ENCODE assay signal across 13 cellular contexts in genomic region chr13:40452741-40453665, GRCh38.
DNase-seq lines count a peak whose midpoint lies in the region; ATAC-seq and TF ChIP-seq lines count a peak whose summit lies in the region.
"Had no signal": no experiment of that assay in that cellular context is flagged by ENCODE, and none has a peak within 500 bp of the region (broad histone marks: within the 10 kb centered on the region; RNA-seq: fewer than 3 reads in every experiment).

No MANE protein-coding gene starts in this region.

- H3K27me3 ChIP-seq in thyroid gland, result no peaks in the 10 kb centered on the region
- H3K27me3 ChIP-seq: cardiac muscle cell had no signal

- H3K4me1 Mint-ChIP-seq in activated CD4-positive, alpha-beta T cell treated with anti-CD3 and anti-CD28 coated beads, Interleukin-2, amount 10 ng/mL, durations not matched to agents 7 days and 5 days, result peaks cover 12% of the 10 kb centered on the region
- H3K4me1 Mint-ChIP-seq in activated B cell treated with CpG ODN at 0.5 μM for 24 hours, result peaks cover 45% of the 10 kb centered on the region
- H3K4me1 Mint-ChIP-seq in activated CD4-positive, alpha-beta memory T cell treated with anti-CD3 and anti-CD28 coated beads, Interleukin-2, amount 10 ng/mL, durations not matched to agents 7 days and 5 days, result peaks cover 7% of the 10 kb centered on the region

- no peaks in the 10 kb centered on the region for H3K36me3 ChIP-seq in thyroid gland
- H3K36me3 ChIP-seq: cardiac muscle cell had no signal

- WGBS in thyroid gland, 2 donors, result 55 to 58% methylated on average over 5 of the region's 5 CpGs

- H3K36me3 Mint-ChIP-seq in activated CD4-positive, alpha-beta T cell treated with anti-CD3 and anti-CD28 coated beads, Interleukin-2, amount 10 ng/mL, durations not matched to agents 7 days and 5 days (ENCODE audit: low read depth), result peaks cover 4% of the 10 kb centered on the region
- H3K36me3 Mint-ChIP-seq in activated B cell treated with CpG ODN at 0.5 μM for 24 hours (ENCODE audit: low read depth), result no peaks in the 10 kb centered on the region
- peaks cover 3% of the 10 kb centered on the region for H3K36me3 Mint-ChIP-seq in activated CD4-positive, alpha-beta memory T cell treated with anti-CD3 and anti-CD28 coated beads, Interleukin-2, amount 10 ng/mL, durations not matched to agents 7 days and 5 days (ENCODE audit: low read depth)

- H3K27ac Mint-ChIP-seq in activated CD4-positive, alpha-beta T cell treated with anti-CD3 and anti-CD28 coated beads, Interleukin-2, amount 10 ng/mL, durations not matched to agents 7 days and 5 days, result no peak overlapping the region
- peak overlapping the region; percentile 31 for H3K27ac Mint-ChIP-seq in activated B cell treated with CpG ODN at 0.5 μM for 24 hours
- H3K27ac Mint-ChIP-seq in activated CD4-positive, alpha-beta memory T cell treated with anti-CD3 and anti-CD28 coated beads, Interleukin-2, amount 10 ng/mL, durations not matched to agents 7 days and 5 days, result no peak overlapping the region

- peak; percentile 17 for DNase-seq in activated CD4-positive, alpha-beta T cell treated with anti-CD3 and anti-CD28 coated beads for 48 hours
- no peak for DNase-seq in activated CD4-positive, alpha-beta T cell treated with anti-CD3 and anti-CD28 coated beads, Interleukin-2, amount 10 ng/mL, durations not matched to agents 7 days and 5 days
- no peak for DNase-seq in activated B cell treated with CpG ODN at 0.5 μM for 24 hours
- DNase-seq in foreskin melanocyte, result peak; percentile 39
- DNase-seq in thyroid gland, result peak in 1 of 2 donors; percentile 22
- no peak for DNase-seq in activated CD4-positive, alpha-beta memory T cell treated with anti-CD3 and anti-CD28 coated beads, Interleukin-2, amount 10 ng/mL, durations not matched to agents 7 days and 5 days
- DNase-seq: activated T-cell treated with anti-CD3 and anti-CD28 coated beads, Interleukin-2, amount 50 U/mL, for 1 hour; GDM1; left cardiac atrium; NCI-H2029 treated with DMSO at 0.1 percent for 48 hours had no signal

- POLR2A ChIA-PET in activated CD4-positive, alpha-beta T cell treated with anti-CD3 and anti-CD28 coated beads, Interleukin-2, amount 10 ng/mL, durations not matched to agents 7 days and 5 days (lab: Charles Lee), result no interaction called here
- POLR2A ChIA-PET in activated B cell treated with CpG ODN at 0.5 μM for 24 hours (lab: Charles Lee), result interaction anchor here (0.6 to 1.3 kb wide), 2 partner anchors 210 to 214 kb away, joined by 4 to 6 read pairs; no protein-coding TSS in a partner anchor
- POLR2A ChIA-PET in activated CD4-positive, alpha-beta memory T cell treated with anti-CD3 and anti-CD28 coated beads, Interleukin-2, amount 10 ng/mL, durations not matched to agents 7 days and 5 days (lab: Charles Lee), result no interaction called here

- intact Hi-C loops in activated B cell treated with CpG ODN at 0.5 μM for 24 hours (cut with micrococcal nuclease), result no loop called here
- intact Hi-C loops in thyroid gland (cut with DNase I), result no loop called here

- H3K4me3 ChIP-seq in thyroid gland (replicated peaks in 1 of 3), result no peak overlapping the region
- H3K4me3 ChIP-seq: cardiac muscle cell had no signal

- no peak for TF ChIP-seq POLR2A in thyroid gland (IDR thresholded peaks at IDR 0.05)

- peak; percentile 21 for ATAC-seq in activated B cell treated with CpG ODN at 0.5 μM for 24 hours (ENCODE audit: low read depth)
- no peak for ATAC-seq in GM19463 (IDR thresholded peaks at IDR 0.05; ENCODE audit: unreplicated experiment)
- ATAC-seq in GM19395 (IDR thresholded peaks at IDR 0.05; ENCODE audit: unreplicated experiment), result no peak

- TF ChIP-seq CTCF in activated B cell treated with CpG ODN at 0.5 μM for 24 hours (IDR thresholded peaks at IDR 0.05), result no peak
- no peak for TF ChIP-seq CTCF in thyroid gland (IDR thresholded peaks at IDR 0.05)

- CTCF ChIA-PET in activated CD4-positive, alpha-beta T cell treated with anti-CD3 and anti-CD28 coated beads, Interleukin-2, amount 10 ng/mL, durations not matched to agents 7 days and 5 days (lab: Charles Lee), result interaction anchor here (0.5 to 1.4 kb wide), 5 partner anchors 10 to 167 kb away, joined by 3 to 6 read pairs (median 4); no protein-coding TSS in a partner anchor
- CTCF ChIA-PET in activated B cell treated with CpG ODN at 0.5 μM for 24 hours (lab: Charles Lee), result no interaction called here
- CTCF ChIA-PET in activated CD4-positive, alpha-beta memory T cell treated with anti-CD3 and anti-CD28 coated beads, Interleukin-2, amount 10 ng/mL, durations not matched to agents 7 days and 5 days (lab: Charles Lee), result no interaction called here

- H3K9me3 ChIP-seq in thyroid gland, result no peaks in the 10 kb centered on the region

- peak overlapping the region; percentile 6 to 64 (median 27) for H3K27ac ChIP-seq in thyroid gland
- H3K27ac ChIP-seq: cardiac muscle cell had no signal

- no peaks in the 10 kb centered on the region for H3K27me3 Mint-ChIP-seq in activated CD4-positive, alpha-beta T cell treated with anti-CD3 and anti-CD28 coated beads, Interleukin-2, amount 10 ng/mL, durations not matched to agents 7 days and 5 days
- no peaks in the 10 kb centered on the region for H3K27me3 Mint-ChIP-seq in activated B cell treated with CpG ODN at 0.5 μM for 24 hours
- no peaks in the 10 kb centered on the region for H3K27me3 Mint-ChIP-seq in activated CD4-positive, alpha-beta memory T cell treated with anti-CD3 and anti-CD28 coated beads, Interleukin-2, amount 10 ng/mL, durations not matched to agents 7 days and 5 days

- peaks cover 19% of the 10 kb centered on the region for H3K9me3 Mint-ChIP-seq in activated CD4-positive, alpha-beta T cell treated with anti-CD3 and anti-CD28 coated beads, Interleukin-2, amount 10 ng/mL, durations not matched to agents 7 days and 5 days
- peaks cover 8% of the 10 kb centered on the region for H3K9me3 Mint-ChIP-seq in activated B cell treated with CpG ODN at 0.5 μM for 24 hours
- H3K9me3 Mint-ChIP-seq in activated CD4-positive, alpha-beta memory T cell treated with anti-CD3 and anti-CD28 coated beads, Interleukin-2, amount 10 ng/mL, durations not matched to agents 7 days and 5 days, result peaks cover 8% of the 10 kb centered on the region

- H3K4me1 ChIP-seq in thyroid gland, result peaks cover 18 to 21% of the 10 kb centered on the region in 2 donors

- H3K4me3 Mint-ChIP-seq in activated CD4-positive, alpha-beta T cell treated with anti-CD3 and anti-CD28 coated beads, Interleukin-2, amount 10 ng/mL, durations not matched to agents 7 days and 5 days, result no peak overlapping the region
- H3K4me3 Mint-ChIP-seq in activated B cell treated with CpG ODN at 0.5 μM for 24 hours, result no peak overlapping the region
- H3K4me3 Mint-ChIP-seq in activated CD4-positive, alpha-beta memory T cell treated with anti-CD3 and anti-CD28 coated beads, Interleukin-2, amount 10 ng/mL, durations not matched to agents 7 days and 5 days, result no peak overlapping the region

Comparison
In these comparisons a context has a peak if more than half of its experiments do, and no peak if none do; other contexts are left out.
1. DNase-seq: peak in activated CD4-positive, alpha-beta T cell treated with anti-CD3 and anti-CD28 coated beads for 48 hours (single experiment) and foreskin melanocyte (single experiment); none in activated CD4-positive, alpha-beta T cell treated with anti-CD3 and anti-CD28 coated beads, Interleukin-2, amount 10 ng/mL, durations not matched to agents 7 days and 5 days (single experiment), activated B cell treated with CpG ODN at 0.5 μM for 24 hours (single experiment) and activated CD4-positive, alpha-beta memory T cell treated with anti-CD3 and anti-CD28 coated beads, Interleukin-2, amount 10 ng/mL, durations not matched to agents 7 days and 5 days (single experiment).